Comparison of ENCODE assay signal across 23 cellular contexts in the genomic region with DNA sequence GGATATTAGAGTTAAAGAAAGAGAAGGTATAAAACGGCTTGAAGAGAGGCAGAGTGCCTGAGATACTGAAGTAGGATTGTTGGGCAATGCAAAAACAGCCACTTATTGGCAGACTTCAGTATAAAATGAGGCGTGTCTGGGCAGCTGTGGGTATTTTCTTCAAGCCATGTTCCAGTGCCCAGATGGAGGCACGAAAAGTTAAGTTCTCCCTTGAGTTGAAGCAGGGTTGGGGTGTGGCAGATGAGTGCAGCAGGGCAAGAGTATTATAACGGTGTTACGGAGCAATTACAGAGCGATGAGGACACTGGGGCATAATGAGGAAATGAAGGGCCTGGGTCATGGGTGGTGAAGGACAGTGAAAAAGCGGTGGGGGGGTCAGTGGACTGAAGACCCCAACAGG.
"Had no signal": no experiment of that assay in that cellular context is flagged by ENCODE, and none has a peak within 500 bp of the region (broad histone marks: within the 10 kb centered on the region; RNA-seq: fewer than 3 reads in every experiment).

No MANE protein-coding gene starts in this region.

- H3K4me1 ChIP-seq: right atrium auricular region, right lobe of liver, stomach, testis, thyroid gland, transverse colon, upper lobe of left lung had no signal

- H3K4me1 Mint-ChIP-seq: memory B cell; naive thymus-derived CD8-positive, alpha-beta T cell; stimulated activated memory B cell treated with anti-CD40 and anti-IgM and Interleukin-4, amounts not matched to agents 10 μg/mL and 1 μg/mL and 100 μg/mL, for 72 hours had no signal

- H3K36me3 Mint-ChIP-seq: memory B cell; naive thymus-derived CD8-positive, alpha-beta T cell; stimulated activated memory B cell treated with anti-CD40 and anti-IgM and Interleukin-4, amounts not matched to agents 10 μg/mL and 1 μg/mL and 100 μg/mL, for 72 hours had no signal

- H3K9me3 ChIP-seq: ovary, right atrium auricular region, right lobe of liver, stomach, testis, thyroid gland, transverse colon, upper lobe of left lung had no signal

- H3K36me3 ChIP-seq: ovary, right atrium auricular region, right lobe of liver, stomach, thyroid gland, transverse colon, upper lobe of left lung had no signal

- DNase-seq: hippocampal formation; kidney glomerular epithelial cell; left cardiac atrium; naive thymus-derived CD8-positive, alpha-beta T cell; nephron progenitor cell; ovary; right lobe of liver; stimulated activated CD4-positive, alpha-beta T cell treated with anti-CD3 and anti-CD28 coated beads, Interleukin-1b, Interleukin-23, amount 100 ng/mL, for 48 hours; stimulated activated CD4-positive, alpha-beta T cell treated with anti-CD3 and anti-CD28 coated beads, Interleukin-2, amount 100 ng/mL, for 48 hours; stimulated activated CD4-positive, alpha-beta T cell treated with anti-CD3 and anti-CD28 coated beads, Interleukin-4, amount 100 ng/mL, for 4 hours; stimulated activated CD8-positive, alpha-beta memory T cell treated with anti-CD3 and anti-CD28 coated beads, Interleukin-4, amount 100 ng/mL, for 48 hours; stimulated activated naive CD8-positive, alpha-beta T cell treated with anti-CD3 and anti-CD28 coated beads, Interleukin-15, Interleukin-2, amounts not matched to agents 100 U/mL and 50 U/mL, for 24 hours; stomach; testis; thyroid gland; transverse colon had no signal

- H3K27ac Mint-ChIP-seq: memory B cell; naive thymus-derived CD8-positive, alpha-beta T cell; nephron progenitor cell; progenitor cell of endocrine pancreas; stimulated activated memory B cell treated with anti-CD40 and anti-IgM and Interleukin-4, amounts not matched to agents 10 μg/mL and 1 μg/mL and 100 μg/mL, for 72 hours had no signal

- H3K4me3 Mint-ChIP-seq: memory B cell; naive thymus-derived CD8-positive, alpha-beta T cell; nephron progenitor cell; stimulated activated memory B cell treated with anti-CD40 and anti-IgM and Interleukin-4, amounts not matched to agents 10 μg/mL and 1 μg/mL and 100 μg/mL, for 72 hours had no signal

- H3K27me3 ChIP-seq: ovary, right atrium auricular region, right lobe of liver, testis, thyroid gland, upper lobe of left lung had no signal

- H3K27ac ChIP-seq: ovary, right atrium auricular region, right lobe of liver, stomach, testis, thyroid gland, transverse colon, upper lobe of left lung had no signal

- ATAC-seq: left cardiac atrium; left lobe of liver; naive thymus-derived CD8-positive, alpha-beta T cell; right lobe of liver; stimulated activated memory B cell treated with anti-CD40 and anti-IgM and Interleukin-4, amounts not matched to agents 10 μg/mL and 1 μg/mL and 100 μg/mL, for 72 hours; stimulated activated naive CD8-positive, alpha-beta T cell treated with anti-CD3 and anti-CD28 coated beads, Interleukin-15, Interleukin-2, amounts not matched to agents 100 U/mL and 50 U/mL, for 24 hours had no signal

- H3K9me3 Mint-ChIP-seq: naive thymus-derived CD8-positive, alpha-beta T cell; nephron progenitor cell; stimulated activated memory B cell treated with anti-CD40 and anti-IgM and Interleukin-4, amounts not matched to agents 10 μg/mL and 1 μg/mL and 100 μg/mL, for 72 hours had no signal

- H3K4me3 ChIP-seq: ovary, right atrium auricular region, right lobe of liver, smooth muscle cell, stomach, testis, thyroid gland, transverse colon, upper lobe of left lung had no signal
